ENCODE assay signal across 8 cellular contexts in genomic region chr12:123126294-123127144, GRCh38. TPM values are rescaled to one million over a fixed set of nuclear protein-coding genes. Genes with fewer than 3 reads are reported as not detected.
DNase-seq lines count a peak whose midpoint lies in the region; ATAC-seq, FAIRE-seq and TF ChIP-seq lines count a peak whose summit lies in the region.

No MANE protein-coding gene starts in this region.

- in situ Hi-C loops in brain microvascular endothelial cell (cut with HindIII; ENCODE audit: low pct_ligation_motif_present, low sequenced_read_pairs), result no loop called here

- H3K36me3 ChIP-seq in HUES6 (ENCODE audit: control insufficient read depth, insufficient read depth, low read length) (no peaks in the 10 kb centered on the region), brain microvascular endothelial cell (replicated peaks) (no peaks in the 10 kb centered on the region), lower lobe of right lung (no peaks in the 10 kb centered on the region)

- H3K27me3 ChIP-seq in HUES6 (ENCODE audit: control insufficient read depth, insufficient read depth, low read length), result no peaks in the 10 kb centered on the region
- no peaks in the 10 kb centered on the region for H3K27me3 ChIP-seq in brain microvascular endothelial cell (replicated peaks)
- no peaks in the 10 kb centered on the region for H3K27me3 ChIP-seq in lower lobe of right lung (ENCODE audit: low read depth)

- H3K4me1 ChIP-seq in HUES6 (ENCODE audit: control insufficient read depth, insufficient read depth, low read length) (peaks cover 20% of the 10 kb centered on the region), lower lobe of right lung (peaks cover 18% of the 10 kb centered on the region)

- H3K4me3 ChIP-seq in HUES6 (ENCODE audit: low read depth, low read length) (no peak overlapping the region), brain microvascular endothelial cell (ENCODE audit: low read depth, low read length) (no peak overlapping the region), lower lobe of right lung (no peak overlapping the region)

- DNase-seq in brain microvascular endothelial cell (peak; percentile 99), lower lobe of right lung (no peak), NCI-H82 (lab: John Stamatoyannopoulos, UW) (no peak), NCI-H2081 (lab: John Stamatoyannopoulos, UW) (no peak), left lobe of liver (ENCODE audit: low spot score) (no peak)

- H3K27ac ChIP-seq in HUES6 (ENCODE audit: low read depth, low read length) (peak overlapping the region; percentile 68; the same call in 1 of the 2 replicates), brain microvascular endothelial cell (peak overlapping the region; percentile 73), lower lobe of right lung (peak overlapping the region; percentile 4)

- intact Hi-C loops in lower lobe of right lung (cut with DNase I), result no loop called here

- H3K9ac ChIP-seq in HUES6 (ENCODE audit: low read length), result peak overlapping the region; percentile 40

- peak; percentile 83 for FAIRE-seq in A204.1 (lab: Jason Lieb, UNC)

- ATAC-seq in lower lobe of right lung (peak; percentile 44 to 51), left lobe of liver (no peak), HG02981 (IDR thresholded peaks at IDR 0.05; ENCODE audit: unreplicated experiment) (no peak)

- TF ChIP-seq CTCF in brain microvascular endothelial cell (IDR thresholded peaks at IDR 0.05; ENCODE audit: low read depth, low read length, missing control alignments) (peak; percentile 74), lower lobe of right lung (IDR thresholded peaks at IDR 0.05) (no peak)

- H3K9me3 ChIP-seq in HUES6 (ENCODE audit: control insufficient read depth, insufficient read depth, low read depth, low read length) (no peaks in the 10 kb centered on the region), lower lobe of right lung (no peaks in the 10 kb centered on the region)

RNA-seq across cellular contexts. Expression of gene PITPNM2, which starts 24.4 kb away (rescaled TPM):
- total RNA-seq in lower lobe of right lung (29.9 TPM), left lobe of liver (19.2 TPM)

Comparison
In these comparisons a context has a peak if more than half of its experiments do, and no peak if none do; other contexts are left out.
1. H3K27ac ChIP-seq: peak in every context shown above with its lines; median percentile 73 in brain microvascular endothelial cell; 68 in HUES6; 4 in lower lobe of right lung.
2. ATAC-seq: peak in lower lobe of right lung (2 of 2); none in left lobe of liver (single experiment) and HG02981 (single experiment).